ENCODE assay signal across 1 cellular context in the genomic region with DNA sequence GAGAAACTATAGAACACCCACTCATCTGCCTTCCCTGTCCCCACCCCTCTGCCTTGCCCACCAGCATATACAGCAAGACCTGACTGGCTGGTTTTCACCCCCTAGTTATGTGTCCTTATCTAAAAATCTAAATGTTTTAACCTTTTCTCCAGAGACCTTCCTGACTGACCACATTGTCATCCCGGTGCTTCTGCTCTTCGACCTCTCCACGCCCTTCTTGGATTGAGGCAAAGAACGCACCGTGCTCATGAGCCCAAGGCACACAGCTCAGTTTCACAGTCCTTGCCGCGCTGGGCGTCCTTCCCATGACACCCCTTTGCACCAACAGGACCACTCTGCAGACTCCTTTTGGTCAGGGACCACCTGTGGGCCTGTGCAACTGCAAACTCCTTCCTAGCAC.
TF ChIP-seq lines count a peak whose summit lies in the region.

No MANE protein-coding gene starts in this region.

TF ChIP-seq in H1, 55 proteins besides CTCF, POLR2A, EP300 and RAD21:
- TF ChIP-seq SIRT6 (IDR thresholded peaks at IDR 0.05; ENCODE audit: low read length): no peak
- no peak for TF ChIP-seq SIN3A (conservative IDR thresholded peaks at IDR 0.05 in 1 of 2, IDR thresholded peaks at IDR 0.05 in 1 of 2; ENCODE audit: low read depth in 1 of 2, low read length in 2 of 2)
- no peak for TF ChIP-seq EGR1 (IDR thresholded peaks at IDR 0.05; ENCODE audit: borderline replicate concordance, low read depth, low read length)
- TF ChIP-seq NRF1 (IDR thresholded peaks at IDR 0.05; ENCODE audit: low read depth, low read length): no peak
- TF ChIP-seq CBX5 (IDR thresholded peaks at IDR 0.05; ENCODE audit: low read depth, low read length): no peak
- TF ChIP-seq, protein P1, sequence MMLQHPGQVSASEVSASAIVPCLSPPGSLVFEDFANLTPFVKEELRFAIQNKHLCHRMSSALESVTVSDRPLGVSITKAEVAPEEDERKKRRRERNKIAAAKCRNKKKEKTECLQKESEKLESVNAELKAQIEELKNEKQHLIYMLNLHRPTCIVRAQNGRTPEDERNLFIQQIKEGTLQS (IDR thresholded peaks at IDR 0.05; ENCODE audit: insufficient read depth, low read depth, low read length): no peak
- no peak for TF ChIP-seq HDAC2 (IDR thresholded peaks at IDR 0.05; ENCODE audit: borderline replicate concordance in 1 of 2, low read depth in 2 of 2, low read length in 2 of 2)
- no peak for TF ChIP-seq GTF2F1 (IDR thresholded peaks at IDR 0.05; ENCODE audit: borderline replicate concordance, low read depth, low read length)
- TF ChIP-seq EZH2 (IDR thresholded peaks at IDR 0.05; ENCODE audit: low read depth, low read length, severe bottlenecking): no peak
- no peak for TF ChIP-seq KDM4A (IDR thresholded peaks at IDR 0.05; ENCODE audit: low read depth, low read length, severe bottlenecking)
- no peak for TF ChIP-seq TEAD4 (IDR thresholded peaks at IDR 0.05; ENCODE audit: low read depth, low read length)
- no peak for TF ChIP-seq SP1 (IDR thresholded peaks at IDR 0.05; ENCODE audit: low read depth, low read length)
- TF ChIP-seq, protein P2, sequence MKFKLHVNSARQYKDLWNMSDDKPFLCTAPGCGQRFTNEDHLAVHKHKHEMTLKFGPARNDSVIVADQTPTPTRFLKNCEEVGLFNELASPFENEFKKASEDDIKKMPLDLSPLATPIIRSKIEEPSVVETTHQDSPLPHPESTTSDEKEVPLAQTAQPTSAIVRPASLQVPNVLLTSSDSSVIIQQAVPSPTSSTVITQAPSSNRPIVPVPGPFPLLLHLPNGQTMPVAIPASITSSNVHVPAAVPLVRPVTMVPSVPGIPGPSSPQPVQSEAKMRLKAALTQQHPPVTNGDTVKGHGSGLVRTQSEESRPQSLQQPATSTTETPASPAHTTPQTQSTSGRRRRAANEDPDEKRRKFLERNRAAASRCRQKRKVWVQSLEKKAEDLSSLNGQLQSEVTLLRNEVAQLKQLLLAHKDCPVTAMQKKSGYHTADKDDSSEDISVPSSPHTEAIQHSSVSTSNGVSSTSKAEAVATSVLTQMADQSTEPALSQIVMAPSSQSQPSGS (IDR thresholded peaks at IDR 0.05; ENCODE audit: low read length): no peak
- TF ChIP-seq BRCA1 (IDR thresholded peaks at IDR 0.05; ENCODE audit: low read depth, low read length): no peak
